ENCODE assay signal across 11 cellular contexts in genomic region chr6:30844118-30844535, GRCh38. TPM values are rescaled to one million over a fixed set of nuclear protein-coding genes. Genes with fewer than 3 reads are reported as not detected.
DNase-seq lines count a peak whose midpoint lies in the region; ATAC-seq, FAIRE-seq and TF ChIP-seq lines count a peak whose summit lies in the region.
"Had no signal": no experiment of that assay in that cellular context is flagged by ENCODE, and none has a peak within 500 bp of the region (broad histone marks: within the 10 kb centered on the region; RNA-seq: fewer than 3 reads in every experiment).

No MANE protein-coding gene starts in this region.

- ATAC-seq in left lung (peak; percentile 77), GM21825 (IDR thresholded peaks at IDR 0.05; ENCODE audit: unreplicated experiment) (no peak)

- no peak for FAIRE-seq in HTR-8/SVneo (lab: Jason Lieb, UNC)

- H3K27ac ChIP-seq in brain microvascular endothelial cell: no peak overlapping the region
- no peak overlapping the region for H3K27ac ChIP-seq in left lung

- no peak overlapping the region for H3K4me3 Mint-ChIP-seq in T-helper 2 cell treated with Interferon-gamma antibody and Interleukin-4, amounts not matched to agents 5 μg/mL and 100 μg/mL, for 36 hours
- H3K4me3 Mint-ChIP-seq: B cell, neural crest cell had no signal

- H3K4me3 ChIP-seq in brain microvascular endothelial cell (ENCODE audit: low read depth, low read length) (no peak overlapping the region), left lung (no peak overlapping the region)

- intact Hi-C loops in left lung (cut with DNase I): no loop called here

- no peaks in the 10 kb centered on the region for H3K36me3 ChIP-seq in brain microvascular endothelial cell (replicated peaks)
- no peaks in the 10 kb centered on the region for H3K36me3 ChIP-seq in left lung

- peak; percentile 68 for DNase-seq in A172 (ENCODE audit: low spot score)
- DNase-seq in HTR-8/SVneo (ENCODE audit: insufficient read length, low spot score): peak; percentile 80
- peak; percentile 24 for DNase-seq in brain microvascular endothelial cell
- DNase-seq in left lung: no peak
- no peak for DNase-seq in T-helper 2 cell treated with Interferon-gamma antibody and Interleukin-4, amounts not matched to agents 5 μg/mL and 100 μg/mL, for 36 hours (ENCODE audit: low spot score)
- no peak for DNase-seq in NCI-H2196 treated with DMSO at 0.1 percent for 48 hours (lab: John Stamatoyannopoulos, UW; ENCODE audit: unreplicated experiment)
- no peak for DNase-seq in NCI-H446 (lab: John Stamatoyannopoulos, UW)
- DNase-seq: NK-92 treated with Interleukin-12 subunit alpha and Interleukin-12 subunit beta, amount 100 ng/mL, for 24 hours had no signal

- TF ChIP-seq CTCF in brain microvascular endothelial cell (IDR thresholded peaks at IDR 0.05; ENCODE audit: low read depth, low read length, missing control alignments) (peak; percentile 14), left lung (IDR thresholded peaks at IDR 0.05) (no peak)

- H3K27ac Mint-ChIP-seq in T-helper 2 cell treated with Interferon-gamma antibody and Interleukin-4, amounts not matched to agents 5 μg/mL and 100 μg/mL, for 36 hours: no peak overlapping the region
- H3K27ac Mint-ChIP-seq: B cell had no signal

- no peaks in the 10 kb centered on the region for H3K36me3 Mint-ChIP-seq in T-helper 2 cell treated with Interferon-gamma antibody and Interleukin-4, amounts not matched to agents 5 μg/mL and 100 μg/mL, for 36 hours (ENCODE audit: low read depth)

- H3K4me1 Mint-ChIP-seq in T-helper 2 cell treated with Interferon-gamma antibody and Interleukin-4, amounts not matched to agents 5 μg/mL and 100 μg/mL, for 36 hours (ENCODE audit: low read depth): peaks cover 18% of the 10 kb centered on the region
- H3K4me1 Mint-ChIP-seq: B cell had no signal

- no peaks in the 10 kb centered on the region for H3K9me3 ChIP-seq in left lung

- no peaks in the 10 kb centered on the region for H3K9me3 Mint-ChIP-seq in T-helper 2 cell treated with Interferon-gamma antibody and Interleukin-4, amounts not matched to agents 5 μg/mL and 100 μg/mL, for 36 hours
- H3K9me3 Mint-ChIP-seq: neural crest cell had no signal

- peaks cover 2% of the 10 kb centered on the region for H3K27me3 Mint-ChIP-seq in T-helper 2 cell treated with Interferon-gamma antibody and Interleukin-4, amounts not matched to agents 5 μg/mL and 100 μg/mL, for 36 hours (ENCODE audit: low read depth)

- no peaks in the 10 kb centered on the region for H3K27me3 ChIP-seq in brain microvascular endothelial cell (replicated peaks)
- no peaks in the 10 kb centered on the region for H3K27me3 ChIP-seq in left lung

- in situ Hi-C loops in brain microvascular endothelial cell (cut with HindIII; ENCODE audit: low pct_ligation_motif_present, low sequenced_read_pairs): no loop called here

- peaks cover 3 to 11% of the 10 kb centered on the region in 2 donors for H3K4me1 ChIP-seq in left lung

RNA-seq across cellular contexts. Expression of gene DDR1, which starts 40.2 kb away (rescaled TPM):
- 39.0 and 50.9 TPM in 2 replicates for total RNA-seq in A172 (2014; rRNA removed; shearing (Covaris generic))
- total RNA-seq in left lung: 100 to 1,000 TPM in 1 of 2 donors, 10 to 100 TPM in 1; 77.9 to 148 TPM

Comparison
In these comparisons a context has a peak if more than half of its experiments do, and no peak if none do; other contexts are left out.
1. DNase-seq: peak in A172 (single experiment), HTR-8/SVneo (single experiment) and brain microvascular endothelial cell (single experiment); none in left lung (0 of 2), T-helper 2 cell treated with Interferon-gamma antibody and Interleukin-4, amounts not matched to agents 5 μg/mL and 100 μg/mL, for 36 hours (single experiment), NCI-H2196 treated with DMSO at 0.1 percent for 48 hours (single experiment) and NCI-H446 (0 of 2).